ENCODE assay signal across 21 cellular contexts in the genomic region with DNA sequence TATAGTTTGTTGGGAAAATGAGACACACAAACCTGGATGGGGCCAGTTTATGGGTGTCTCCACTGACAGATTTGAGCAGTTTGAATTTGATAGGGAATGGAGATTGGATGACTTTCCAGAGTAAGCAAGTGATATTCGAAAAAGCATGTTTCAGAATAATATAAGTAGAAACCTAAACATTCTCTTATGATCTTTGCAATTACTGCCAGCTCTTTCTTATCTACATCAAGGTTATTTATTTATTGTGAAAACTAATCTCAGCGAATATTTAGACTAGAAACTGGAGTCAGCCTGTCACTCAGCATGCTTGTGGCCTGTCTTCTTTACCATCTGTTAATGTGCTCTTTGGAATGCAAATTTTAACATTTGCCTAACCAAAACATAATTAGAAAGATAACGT.
"Had no signal": no experiment of that assay in that cellular context is flagged by ENCODE, and none has a peak within 500 bp of the region (broad histone marks: within the 10 kb centered on the region; RNA-seq: fewer than 3 reads in every experiment).

No MANE protein-coding gene starts in this region.

- H3K36me3 ChIP-seq: MG63, SJSA1 had no signal

- DNase-seq: Karpas-422, KG1, MG63, NCI-H1092, NCI-H1105 treated with DMSO at 0.1 percent for 48 hours, NCI-H1417 treated with DMSO at 0.1 percent for 48 hours, NCI-H146, NCI-H1694 treated with DMSO at 0.1 percent for 48 hours, NCI-H1930, NCI-H2081, NCI-H2107, NCI-H2227 treated with DMSO at 0.1 percent for 48 hours, NCI-H524, NCI-H69, NCI-H774, Right ventricle myocardium superior, RPMI8226, SIG-M5 had no signal

- H3K27ac ChIP-seq: SJSA1 had no signal

- H3K9me3 ChIP-seq: MG63, SJSA1 had no signal

- H3K4me1 ChIP-seq: SJSA1 had no signal

- H3K27me3 ChIP-seq: SJSA1 had no signal

- H3K4me3 ChIP-seq: MG63, SJSA1, SK-N-MC had no signal

- FAIRE-seq: RCC 7860 had no signal
